Comparison of ENCODE assay signal across 8 cellular contexts in the genomic region with DNA sequence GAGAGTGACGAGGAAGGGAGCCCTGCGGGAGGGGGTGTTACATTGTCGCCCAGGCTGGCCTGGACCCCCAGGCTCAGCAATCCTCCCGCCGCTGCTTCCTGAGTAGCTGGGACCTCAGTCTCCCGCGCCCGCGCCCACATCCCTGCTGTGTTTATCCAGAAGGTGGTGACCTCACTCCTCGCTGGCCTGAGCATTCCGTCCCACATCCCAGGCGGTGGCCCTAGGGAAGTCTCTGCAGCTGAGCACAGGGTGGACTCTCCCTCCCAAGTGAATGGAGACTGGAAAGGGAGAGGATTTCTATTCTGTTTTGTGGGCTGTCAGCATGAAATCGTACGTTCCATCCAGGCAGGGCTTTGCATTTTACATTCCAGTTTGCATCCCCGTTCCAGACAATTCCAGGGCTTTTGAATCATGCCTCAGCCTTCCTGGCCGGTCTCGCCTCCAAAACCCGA. TPM values are rescaled to one million over a fixed set of nuclear protein-coding genes. Genes with fewer than 3 reads are reported as not detected.
DNase-seq lines count a peak whose midpoint lies in the region; ATAC-seq and TF ChIP-seq lines count a peak whose summit lies in the region.

No MANE protein-coding gene starts in this region.

- H3K36me3 Mint-ChIP-seq in activated CD4-positive, alpha-beta T cell treated with anti-CD3 and anti-CD28 coated beads for 36 hours (ENCODE audit: low read depth): peaks cover 23% of the 10 kb centered on the region

- CTCF ChIA-PET in activated CD4-positive, alpha-beta T cell treated with anti-CD3 and anti-CD28 coated beads for 36 hours (lab: Charles Lee): no interaction called here
- CTCF ChIA-PET in RWPE1 (lab: Yijun Ruan, JAX): interaction anchor here (0.6 kb wide), 1 partner anchor 56 kb away, joined by 3 read pairs; no protein-coding TSS in a partner anchor

- H3K27me3 Mint-ChIP-seq in activated CD4-positive, alpha-beta T cell treated with anti-CD3 and anti-CD28 coated beads for 36 hours: no peaks in the 10 kb centered on the region

- no peaks in the 10 kb centered on the region for H3K36me3 ChIP-seq in muscle layer of duodenum (ENCODE audit: control insufficient read depth in 1 of 2, insufficient read depth in 2 of 2, low read length in 2 of 2)

- TF ChIP-seq CTCF in RWPE1 (conservative IDR thresholded peaks at IDR 0.05; ENCODE audit: low read depth) (no peak), epithelial cell of esophagus (IDR thresholded peaks at IDR 0.05; ENCODE audit: insufficient read depth, low read depth, low read length, missing control alignments) (no peak)

- H3K4me3 Mint-ChIP-seq in activated CD4-positive, alpha-beta T cell treated with anti-CD3 and anti-CD28 coated beads for 36 hours: peak overlapping the region; percentile 84

- H3K9me3 ChIP-seq in muscle layer of duodenum (ENCODE audit: control insufficient read depth in 1 of 2, low read length in 2 of 2): no peaks in the 10 kb centered on the region

- H3K27ac ChIP-seq in RWPE1 (peak overlapping the region; percentile 88), muscle layer of duodenum (ENCODE audit: low read length) (peak overlapping the region; percentile 58)

- POLR2A ChIA-PET in activated CD4-positive, alpha-beta T cell treated with anti-CD3 and anti-CD28 coated beads for 36 hours (lab: Charles Lee): interaction anchor here (0.5 to 0.6 kb wide), 2 partner anchors 161 to 791 kb away, joined by 3 to 4 read pairs; no protein-coding TSS in a partner anchor
- POLR2A ChIA-PET in RWPE1 (lab: Yijun Ruan, JAX; ENCODE audit: low non-redundant PET): interaction anchor here (0.6 kb wide), 1 partner anchor 1650 kb away, joined by 4 read pairs; no protein-coding TSS in a partner anchor

- no peak for ATAC-seq in activated CD4-positive, alpha-beta T cell treated with anti-CD3 and anti-CD28 coated beads for 36 hours
- no peak for ATAC-seq in GM19035 (IDR thresholded peaks at IDR 0.05; ENCODE audit: unreplicated experiment)

- H3K4me3 ChIP-seq in epithelial cell of esophagus (ENCODE audit: low read length): peak overlapping the region; percentile 13
- peak overlapping the region; percentile 69 to 82 for H3K4me3 ChIP-seq in muscle layer of duodenum (ENCODE audit: low read depth in 1 of 2, low read length in 2 of 2)

- peaks cover 16% of the 10 kb centered on the region for H3K9me3 Mint-ChIP-seq in activated CD4-positive, alpha-beta T cell treated with anti-CD3 and anti-CD28 coated beads for 36 hours (ENCODE audit: low read depth)

- peak; percentile 6 for DNase-seq in activated CD4-positive, alpha-beta T cell treated with anti-CD3 and anti-CD28 coated beads for 36 hours
- no peak for DNase-seq in activated CD4-positive, alpha-beta T cell treated with anti-CD3 and anti-CD28 coated beads for 48 hours
- DNase-seq in RWPE1 (ENCODE audit: low spot score) (no peak), epithelial cell of esophagus (ENCODE audit: low read depth) (no peak), NCI-H82 treated with DMSO at 0.1 percent for 48 hours (lab: John Stamatoyannopoulos, UW; ENCODE audit: unreplicated experiment) (no peak)
- DNase-seq in activated CD4-positive, CD25-positive, alpha-beta regulatory T cell treated with anti-CD3 and anti-CD28 coated beads, Interleukin-2, amount 50 U/mL, for 72 hours: no peak

- H3K27ac Mint-ChIP-seq in activated CD4-positive, alpha-beta T cell treated with anti-CD3 and anti-CD28 coated beads for 36 hours: peak overlapping the region; percentile 89

- no peaks in the 10 kb centered on the region for H3K27me3 ChIP-seq in muscle layer of duodenum (ENCODE audit: low read depth, low read length)

- peaks cover 0 to 5% of the 10 kb centered on the region in 2 donors for H3K4me1 ChIP-seq in muscle layer of duodenum (ENCODE audit: control insufficient read depth in 1 of 2, insufficient read depth in 2 of 2, low read length in 2 of 2)

- peaks cover 23% of the 10 kb centered on the region for H3K4me1 Mint-ChIP-seq in activated CD4-positive, alpha-beta T cell treated with anti-CD3 and anti-CD28 coated beads for 36 hours

- intact Hi-C loops in activated CD4-positive, alpha-beta T cell treated with anti-CD3 and anti-CD28 coated beads for 36 hours (cut with DNase I, micrococcal nuclease): no loop called here

RNA-seq across cellular contexts. Expression of a gene that starts 0.4 kb away (rescaled TPM):
- total RNA-seq in activated CD4-positive, alpha-beta T cell treated with anti-CD3 and anti-CD28 coated beads for 36 hours: 10 to 100 TPM; 10.7 to 10.9 TPM

RNA-seq across cellular contexts. Expression of a gene that starts 29.0 kb away (rescaled TPM):
- total RNA-seq in activated CD4-positive, alpha-beta T cell treated with anti-CD3 and anti-CD28 coated beads for 36 hours: 10 to 100 TPM; 21.5 to 27.8 TPM

RNA-seq across cellular contexts. Expression of a gene that starts 37.2 kb away (rescaled TPM):
- total RNA-seq in activated CD4-positive, alpha-beta T cell treated with anti-CD3 and anti-CD28 coated beads for 36 hours: 10 to 100 TPM; 10.5 to 11.4 TPM
